In the genomic region with DNA sequence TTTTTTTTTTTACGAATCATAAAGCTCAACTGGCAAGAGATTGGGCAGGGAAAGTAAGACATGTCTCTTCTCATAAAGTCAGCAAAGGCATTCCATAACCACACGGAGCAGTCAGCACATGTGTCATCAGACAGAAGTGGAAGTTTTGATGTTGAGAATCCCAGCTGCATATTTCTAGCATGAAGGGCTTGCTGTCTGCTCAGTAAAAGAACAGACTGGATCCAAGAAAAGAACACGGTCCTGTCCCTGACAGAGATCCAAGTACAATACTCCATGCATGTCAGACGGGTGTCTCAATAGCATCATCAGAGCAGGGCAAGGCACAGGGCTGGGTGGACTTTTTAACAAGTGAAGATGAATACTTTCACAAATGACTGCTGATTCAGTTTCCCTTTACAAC, we compare ENCODE assay signal across 14 cellular contexts. TPM values are rescaled to one million over a fixed set of nuclear protein-coding genes. Genes with fewer than 3 reads are reported as not detected.
DNase-seq lines count a peak whose midpoint lies in the region; ATAC-seq and TF ChIP-seq lines count a peak whose summit lies in the region.
"Had no signal": no experiment of that assay in that cellular context is flagged by ENCODE, and none has a peak within 500 bp of the region (broad histone marks: within the 10 kb centered on the region; RNA-seq: fewer than 3 reads in every experiment).

No MANE protein-coding gene starts in this region.

- peaks cover 1% of the 10 kb centered on the region; the same call in 1 of the 2 replicates for H3K4me1 ChIP-seq in IMR-90 (ENCODE audit: control insufficient read depth, insufficient read depth, low read length)
- H3K4me1 ChIP-seq in tibial nerve, result peaks cover 0 to 13% (median 0%) of the 10 kb centered on the region in 4 donors
- H3K4me1 ChIP-seq: adrenal gland, HAP-1 had no signal

- peak overlapping the region; percentile 25; the same call in 1 of the 2 replicates for H3K4me3 ChIP-seq in IMR-90 (ENCODE audit: insufficient read depth, low read depth, low read length)
- no peak overlapping the region for H3K4me3 ChIP-seq in lower leg skin (ENCODE audit: low read depth, poor library complexity, severe bottlenecking)
- no peak overlapping the region for H3K4me3 ChIP-seq in tibial nerve
- H3K4me3 ChIP-seq: adrenal gland, HAP-1 had no signal

- dilution Hi-C loops in IMR-90 (cut with HindIII; ENCODE audit: low sequenced_read_pairs, unreplicated experiment), result no loop called here

- no peak overlapping the region for H3K9ac ChIP-seq in IMR-90 (ENCODE audit: low read depth, low read length)

- peak overlapping the region; percentile 20; the same call in 1 of the 2 replicates for H2BK20ac ChIP-seq in IMR-90 (ENCODE audit: low read depth, low read length)

- peak overlapping the region; percentile 22 for H2BK5ac ChIP-seq in IMR-90 (ENCODE audit: low read depth, low read length, poor library complexity, severe bottlenecking)

- H3K27me3 ChIP-seq in IMR-90 (ENCODE audit: control insufficient read depth, insufficient read depth, low read length), result no peaks in the 10 kb centered on the region
- H3K27me3 ChIP-seq in tibial nerve, result no peaks in the 10 kb centered on the region
- H3K27me3 ChIP-seq: adrenal gland had no signal

- peak in 1 of 2 donors; percentile 88 for TF ChIP-seq EP300 in tibial nerve (IDR thresholded peaks at IDR 0.05)

- H2BK120ac ChIP-seq in IMR-90 (ENCODE audit: low read depth, low read length), result peak overlapping the region; percentile 2; the same call in 1 of the 2 replicates

- in situ Hi-C loops in IMR-90 (cut with MboI; ENCODE audit: low sequenced_read_pairs), result no loop called here

- no peak overlapping the region for H2AK5ac ChIP-seq in IMR-90 (ENCODE audit: low read depth, low read length)

- intact Hi-C loops in IMR-90 (cut with micrococcal nuclease) (loop anchor here (5.0 kb wide), 1 partner anchor 237 kb away; no protein-coding TSS in a partner anchor), lower leg skin (cut with DNase I; ENCODE audit: low total_unique reads) (no loop called here), posterior cingulate gyrus (cut with DNase I) (no loop called here)

- no peaks in the 10 kb centered on the region for H3K9me1 ChIP-seq in IMR-90 (ENCODE audit: insufficient read depth, low read length)

- 0 out of 2 replicates have a peak overlapping the region, but pooled peaks have one; percentile 4 for H3K4ac ChIP-seq in IMR-90 (ENCODE audit: low read depth, low read length)

- H4K20me1 ChIP-seq in IMR-90 (ENCODE audit: insufficient read depth, low read length), result no peaks in the 10 kb centered on the region

- no peak overlapping the region for H3K14ac ChIP-seq in IMR-90 (replicated peaks; ENCODE audit: low read depth, low read length)

- no peak overlapping the region for H3K27ac Mint-ChIP-seq in activated T-helper 17 cell treated with anti-CD3 and anti-CD28 coated beads, Interleukin-2, amount 50 U/mL, for 72 hours
- H3K27ac Mint-ChIP-seq: activated CD4-positive, alpha-beta memory T cell treated with anti-CD3 and anti-CD28 coated beads, Interleukin-2, amount 10 ng/mL, durations not matched to agents 7 days and 5 days; natural killer cell had no signal

- peak overlapping the region; percentile 14; the same call in 1 of the 2 replicates for H3K27ac ChIP-seq in IMR-90 (ENCODE audit: insufficient read depth, low read length)
- H3K27ac ChIP-seq in tibial nerve, result peak overlapping the region in 3 of 4 donors; percentile 34 to 81 (median 39)

- H3K9me3 ChIP-seq in IMR-90 (ENCODE audit: control insufficient read depth, insufficient read depth, low read length) (peaks cover 4% of the 10 kb centered on the region; the same call in 1 of the 2 replicates), tibial nerve (peaks cover 0 to 12% (median 3%) of the 10 kb centered on the region in 4 donors)
- H3K9me3 ChIP-seq: HAP-1 had no signal

- peak; percentile 97 for ATAC-seq in IMR-90 (ENCODE audit: low read depth)
- ATAC-seq in HG02840 (IDR thresholded peaks at IDR 0.05; ENCODE audit: low FRiP score, unreplicated experiment), result no peak
- ATAC-seq in activated T-helper 17 cell treated with anti-CD3 and anti-CD28 coated beads, Interleukin-2, amount 50 U/mL, for 72 hours (replicated peaks), result no peak
- ATAC-seq: natural killer cell had no signal

- no peaks in the 10 kb centered on the region for H3K79me1 ChIP-seq in IMR-90 (ENCODE audit: low read depth in 1 of 2, low read length in 2 of 2)

- 0 out of 2 replicates have a peak, but pooled peaks have one; percentile 4 for TF ChIP-seq CTCF in IMR-90 (conservative IDR thresholded peaks at IDR 0.05; ENCODE audit: low read depth, low read length)
- TF ChIP-seq CTCF in lower leg skin (IDR thresholded peaks at IDR 0.05), result no peak
- TF ChIP-seq CTCF in tibial nerve (IDR thresholded peaks at IDR 0.05), result no peak

- no TSS peak for BruUV-seq in IMR-90 (replicated peaks; lab: Mats Ljungman, UMichigan)

- CTCF ChIA-PET in IMR-90 (lab: Yijun Ruan, JAX), result interaction anchor here (0.7 kb wide), 1 partner anchor 18 kb away, joined by 4 read pairs; no protein-coding TSS in a partner anchor

- TF ChIP-seq RAD21 in IMR-90 (IDR thresholded peaks at IDR 0.05; ENCODE audit: low read length), result no peak; the same call in 1 of the 2 replicates

- H2BK15ac ChIP-seq in IMR-90 (ENCODE audit: low read depth, low read length), result no peak overlapping the region; the same call in 2 of the 3 replicates

- H4K8ac ChIP-seq in IMR-90 (ENCODE audit: low read depth in 2 of 2, low read length in 2 of 2), result peak overlapping the region in 1 of 2 experiments; percentile 64; a peak in 1 of 4 replicates

- no peaks in the 10 kb centered on the region for H3K4me1 Mint-ChIP-seq in activated T-helper 17 cell treated with anti-CD3 and anti-CD28 coated beads, Interleukin-2, amount 50 U/mL, for 72 hours
- H3K4me1 Mint-ChIP-seq: activated CD4-positive, alpha-beta memory T cell treated with anti-CD3 and anti-CD28 coated beads, Interleukin-2, amount 10 ng/mL, durations not matched to agents 7 days and 5 days; natural killer cell had no signal

- no peak overlapping the region for H3K56ac ChIP-seq in IMR-90 (ENCODE audit: extremely low read depth, insufficient read depth, low read length)

- no CpG with 5 or more reads among the region's 4 CpGs for WGBS in IMR-90 (ENCODE audit: extremely low coverage in 2 of 2, insufficient read length in 1 of 2), 2 experiments
- 15 to 25% methylated on average over 4 of the region's 4 CpGs for WGBS in lower leg skin, 2 donors
- WGBS in tibial nerve, 2 donors, result 18 to 21% methylated on average over 4 of the region's 4 CpGs

- no peaks in the 10 kb centered on the region for H3K36me3 Mint-ChIP-seq in activated T-helper 17 cell treated with anti-CD3 and anti-CD28 coated beads, Interleukin-2, amount 50 U/mL, for 72 hours (ENCODE audit: low read depth)
- H3K36me3 Mint-ChIP-seq: natural killer cell had no signal

- H3K27me3 Mint-ChIP-seq in activated T-helper 17 cell treated with anti-CD3 and anti-CD28 coated beads, Interleukin-2, amount 50 U/mL, for 72 hours, result peaks cover 14% of the 10 kb centered on the region

- no peak for TF ChIP-seq POLR2A in IMR-90 (IDR thresholded peaks at IDR 0.05; ENCODE audit: low read depth, low read length)
- TF ChIP-seq POLR2A in lower leg skin (IDR thresholded peaks at IDR 0.05), result no peak
- TF ChIP-seq POLR2A in tibial nerve (IDR thresholded peaks at IDR 0.05), result no peak

- no peak overlapping the region for H2AK9ac ChIP-seq in IMR-90 (replicated peaks; ENCODE audit: low read depth, low read length, poor library complexity)

- no peak overlapping the region for H3K4me3 Mint-ChIP-seq in activated T-helper 17 cell treated with anti-CD3 and anti-CD28 coated beads, Interleukin-2, amount 50 U/mL, for 72 hours
- H3K4me3 Mint-ChIP-seq: activated CD4-positive, alpha-beta memory T cell treated with anti-CD3 and anti-CD28 coated beads, Interleukin-2, amount 10 ng/mL, durations not matched to agents 7 days and 5 days; natural killer cell had no signal

- H3K9me3 Mint-ChIP-seq in activated T-helper 17 cell treated with anti-CD3 and anti-CD28 coated beads, Interleukin-2, amount 50 U/mL, for 72 hours, result peaks cover 3% of the 10 kb centered on the region
- H3K9me3 Mint-ChIP-seq: activated CD4-positive, alpha-beta memory T cell treated with anti-CD3 and anti-CD28 coated beads, Interleukin-2, amount 10 ng/mL, durations not matched to agents 7 days and 5 days had no signal

- no peak overlapping the region for H4K5ac ChIP-seq in IMR-90 (ENCODE audit: low read depth, low read length)

- H4K91ac ChIP-seq in IMR-90 (ENCODE audit: insufficient read depth, low read depth, low read length), result no peak overlapping the region

- no peak overlapping the region; the same call in 1 of the 2 replicates for H3K18ac ChIP-seq in IMR-90 (ENCODE audit: low read depth, low read length)

- DNase-seq in IMR-90, result peak; percentile 97
- peak; percentile 91 for DNase-seq in dedifferentiated amniotic fluid mesenchymal stem cell (ENCODE audit: extremely low spot score)
- DNase-seq in lower leg skin (ENCODE audit: low spot score in 2 of 2), result peak; percentile 80 to 86
- peak; percentile 35 to 75 for DNase-seq in tibial nerve (ENCODE audit: low spot score in 2 of 2)
- no peak for DNase-seq in posterior cingulate gyrus
- DNase-seq in HK-2 (ENCODE audit: unreplicated experiment), result no peak
- DNase-seq: activated CD4-positive, alpha-beta memory T cell treated with anti-CD3 and anti-CD28 coated beads, Interleukin-2, amount 10 ng/mL, durations not matched to agents 7 days and 5 days; DND-41; natural killer cell; NCI-H2107 had no signal

- peak overlapping the region; percentile 94 for H3K4me2 ChIP-seq in IMR-90 (ENCODE audit: low read depth, low read length)

- no peaks in the 10 kb centered on the region for H3K36me3 ChIP-seq in IMR-90 (ENCODE audit: control insufficient read depth, insufficient read depth, low read length)
- H3K36me3 ChIP-seq in tibial nerve, result no peaks in the 10 kb centered on the region
- H3K36me3 ChIP-seq: adrenal gland, HAP-1 had no signal

- POLR2A ChIA-PET in IMR-90 (lab: Charles Lee; ENCODE audit: unreplicated experiment), result no interaction called here

- no peak overlapping the region for H3K23ac ChIP-seq in IMR-90 (ENCODE audit: low read depth, low read length)

- H2AFZ ChIP-seq in IMR-90 (replicated peaks; ENCODE audit: low read length, poor library complexity), result peak overlapping the region; percentile 81

RNA-seq across cellular contexts. Expression of a gene that starts 38.2 kb away (rescaled TPM):
- total RNA-seq in IMR-90 (2012; rRNA removed) (3.0 and 4.2 TPM in 2 replicates), lower leg skin (10 to 100 TPM; 12.3 to 57.8 (median 22.0) TPM), tibial nerve (100 to 1,000 TPM in 3 of 4 donors, 10 to 100 TPM in 1; 39.6 to 189 (median 139) TPM)
- polyA plus RNA-seq in IMR-90 (2012; rRNA removed), result 23.6 and 26.7 TPM in 2 replicates
- polyA plus RNA-seq in IMR-90 (2012; cell fraction: cytosol; rRNA removed), result 6.6 and 9.1 TPM in 2 replicates
- polyA plus RNA-seq in IMR-90 (2012; cell fraction: nucleus; rRNA removed; ENCODE audit: low replicate concordance), result 12.3 and 46.3 TPM in 2 replicates
- total RNA-seq in activated T-helper 17 cell treated with anti-CD3 and anti-CD28 coated beads, Interleukin-2, amount 50 U/mL, for 72 hours, result under 1 TPM in 1 of 2 donors, not detected in 1; 0.32 TPM
- total RNA-seq: activated CD4-positive, alpha-beta memory T cell treated with anti-CD3 and anti-CD28 coated beads, Interleukin-2, amount 10 ng/mL, durations not matched to agents 7 days and 5 days; natural killer cell had no signal

Comparison
In these comparisons a context has a peak if more than half of its experiments do, and no peak if none do; other contexts are left out.
1. DNase-seq: peak in IMR-90 (single experiment), dedifferentiated amniotic fluid mesenchymal stem cell (single experiment), lower leg skin (2 of 2) and tibial nerve (2 of 2); none in posterior cingulate gyrus (0 of 10) and HK-2 (single experiment).